Comparison of ENCODE assay signal across 19 cellular contexts in genomic region chr14:90777830-90778467, GRCh38.
"Had no signal": no experiment of that assay in that cellular context is flagged by ENCODE, and none has a peak within 500 bp of the region (broad histone marks: within the 10 kb centered on the region; RNA-seq: fewer than 3 reads in every experiment).

No MANE protein-coding gene starts in this region.

- H3K9me3 Mint-ChIP-seq: activated CD4-positive, alpha-beta T cell treated with anti-CD3 and anti-CD28 coated beads, Interleukin-2, amount 10 ng/mL, durations not matched to agents 24 days and 14 days; naive thymus-derived CD4-positive, alpha-beta T cell; stimulated activated naive CD8-positive, alpha-beta T cell treated with anti-CD3 and anti-CD28 coated beads, Interleukin-15, amount 100 ng/mL, for 72 hours; T-cell had no signal

- ATAC-seq: foreskin keratinocyte; naive thymus-derived CD4-positive, alpha-beta T cell; right lobe of liver; stimulated activated naive CD8-positive, alpha-beta T cell treated with anti-CD3 and anti-CD28 coated beads, Interleukin-15, amount 100 ng/mL, for 72 hours; T-cell had no signal

- H3K27ac Mint-ChIP-seq: activated CD4-positive, alpha-beta T cell treated with anti-CD3 and anti-CD28 coated beads, Interleukin-2, amount 10 ng/mL, durations not matched to agents 24 days and 14 days; activated naive CD8-positive, alpha-beta T cell; naive thymus-derived CD4-positive, alpha-beta T cell; T-cell had no signal

- H3K4me1 ChIP-seq: foreskin keratinocyte, suprapubic skin had no signal

- H3K4me1 Mint-ChIP-seq: activated CD4-positive, alpha-beta T cell treated with anti-CD3 and anti-CD28 coated beads, Interleukin-2, amount 10 ng/mL, durations not matched to agents 24 days and 14 days; naive thymus-derived CD4-positive, alpha-beta T cell; stimulated activated naive CD8-positive, alpha-beta T cell treated with anti-CD3 and anti-CD28 coated beads, Interleukin-15, amount 100 ng/mL, for 72 hours; T-cell had no signal

- H3K27me3 ChIP-seq: cardiac muscle cell, foreskin keratinocyte, ovary, right lobe of liver, suprapubic skin had no signal

- H3K27me3 Mint-ChIP-seq: activated naive CD8-positive, alpha-beta T cell; naive thymus-derived CD4-positive, alpha-beta T cell; stimulated activated naive CD8-positive, alpha-beta T cell treated with anti-CD3 and anti-CD28 coated beads, Interleukin-15, amount 100 ng/mL, for 72 hours; T-cell had no signal

- DNase-seq: activated CD4-positive, alpha-beta T cell treated with anti-CD3 and anti-CD28 coated beads, Interleukin-2, amount 10 ng/mL, durations not matched to agents 24 days and 14 days; activated CD8-positive, alpha-beta memory T cell treated with anti-CD3 and anti-CD28 coated beads, Interleukin-2, amount 50 U/mL, for 4 hours; activated effector memory CD4-positive, alpha-beta T cell treated with Interleukin-2 at 50 U/mL for 16 hours; activated T-cell treated with anti-CD3 and anti-CD28 coated beads, Interleukin-2, amount 50 U/mL, for 48 hours; amygdala; foreskin keratinocyte; left ventricle myocardium inferior; mesenchymal stem cell; naive thymus-derived CD4-positive, alpha-beta T cell; small intestine; stimulated activated CD4-positive, alpha-beta T cell treated with anti-CD3 and anti-CD28 coated beads, Interleukin-15, amount 100 ng/mL, for 24 hours; stimulated activated CD4-positive, alpha-beta T cell treated with anti-CD3 and anti-CD28 coated beads, Interleukin-2, amount 100 ng/mL, for 48 hours; stimulated activated naive CD8-positive, alpha-beta T cell treated with anti-CD3 and anti-CD28 coated beads, Interleukin-15, amount 100 ng/mL, for 72 hours; T-cell had no signal

- H3K36me3 Mint-ChIP-seq: activated naive CD8-positive, alpha-beta T cell; naive thymus-derived CD4-positive, alpha-beta T cell; T-cell had no signal

- H3K4me3 ChIP-seq: cardiac muscle cell, left ventricle myocardium inferior, ovary, right lobe of liver, suprapubic skin had no signal

- H3K36me3 ChIP-seq: cardiac muscle cell, ovary, right lobe of liver had no signal

- H3K9me3 ChIP-seq: left ventricle myocardium inferior, ovary, right lobe of liver, suprapubic skin had no signal

- H3K4me3 Mint-ChIP-seq: activated CD4-positive, alpha-beta T cell treated with anti-CD3 and anti-CD28 coated beads, Interleukin-2, amount 10 ng/mL, durations not matched to agents 24 days and 14 days; activated naive CD8-positive, alpha-beta T cell; naive thymus-derived CD4-positive, alpha-beta T cell; stimulated activated naive CD8-positive, alpha-beta T cell treated with anti-CD3 and anti-CD28 coated beads, Interleukin-15, amount 100 ng/mL, for 72 hours; T-cell had no signal

- H3K27ac ChIP-seq: cardiac muscle cell, foreskin keratinocyte, left ventricle myocardium inferior, ovary, right lobe of liver, suprapubic skin had no signal
